ENCODE assay signal across 20 cellular contexts in genomic region chr7:1232103-1232466, GRCh38. TPM values are rescaled to one million over a fixed set of nuclear protein-coding genes. Genes with fewer than 3 reads are reported as not detected.
DNase-seq lines count a peak whose midpoint lies in the region; ATAC-seq and TF ChIP-seq lines count a peak whose summit lies in the region.
"Had no signal": no experiment of that assay in that cellular context is flagged by ENCODE, and none has a peak within 500 bp of the region (broad histone marks: within the 10 kb centered on the region; RNA-seq: fewer than 3 reads in every experiment).

No MANE protein-coding gene starts in this region.

- peaks cover 11% of the 10 kb centered on the region for H3K4me1 Mint-ChIP-seq in activated CD4-positive, alpha-beta T cell treated with anti-CD3 and anti-CD28 coated beads, Interleukin-2, amount 10 ng/mL, durations not matched to agents 7 days and 5 days

- H4K20me1 ChIP-seq in osteoblast (ENCODE audit: insufficient read depth, low read length) = no peaks in the 10 kb centered on the region

- H3K4me2 ChIP-seq in osteoblast (ENCODE audit: insufficient read depth, low read length) = no peak overlapping the region

- no peaks in the 10 kb centered on the region for H3K9me3 Mint-ChIP-seq in activated CD4-positive, alpha-beta T cell treated with anti-CD3 and anti-CD28 coated beads, Interleukin-2, amount 10 ng/mL, durations not matched to agents 7 days and 5 days

- H3K27me3 ChIP-seq in osteoblast (ENCODE audit: insufficient read depth, low read length) = peaks cover 78% of the 10 kb centered on the region
- H3K27me3 ChIP-seq in foreskin keratinocyte = peaks cover 93% of the 10 kb centered on the region

- TF ChIP-seq CTCF in NB4 (IDR thresholded peaks at IDR 0.05; ENCODE audit: low read depth, low read length) (no peak), osteoblast (IDR thresholded peaks at IDR 0.05; ENCODE audit: extremely low read depth, low read depth, low read length) (no peak), foreskin keratinocyte (conservative IDR thresholded peaks at IDR 0.05) (no peak)

- peak overlapping the region; percentile 24 for H3K4me3 Mint-ChIP-seq in activated CD4-positive, alpha-beta T cell treated with anti-CD3 and anti-CD28 coated beads, Interleukin-2, amount 10 ng/mL, durations not matched to agents 7 days and 5 days

- peaks cover 53% of the 10 kb centered on the region for H3K27me3 Mint-ChIP-seq in activated CD4-positive, alpha-beta T cell treated with anti-CD3 and anti-CD28 coated beads, Interleukin-2, amount 10 ng/mL, durations not matched to agents 7 days and 5 days

- H2AFZ ChIP-seq in osteoblast (ENCODE audit: low read length) = no peak overlapping the region

- peaks cover 3% of the 10 kb centered on the region for H3K36me3 Mint-ChIP-seq in activated CD4-positive, alpha-beta T cell treated with anti-CD3 and anti-CD28 coated beads, Interleukin-2, amount 10 ng/mL, durations not matched to agents 7 days and 5 days (ENCODE audit: low read depth)

- H3K9me3 ChIP-seq in osteoblast (ENCODE audit: low read depth, low read length) = no peaks in the 10 kb centered on the region
- H3K9me3 ChIP-seq: ascending aorta, colonic mucosa, lower lobe of right lung had no signal

- POLR2A ChIA-PET in activated CD4-positive, alpha-beta T cell treated with anti-CD3 and anti-CD28 coated beads, Interleukin-2, amount 10 ng/mL, durations not matched to agents 7 days and 5 days (lab: Charles Lee) = no interaction called here

- H3K4me1 ChIP-seq in osteoblast (ENCODE audit: insufficient read depth, low read length) = no peaks in the 10 kb centered on the region
- no peaks in the 10 kb centered on the region for H3K4me1 ChIP-seq in foreskin keratinocyte
- H3K4me1 ChIP-seq: colonic mucosa had no signal

- H3K79me2 ChIP-seq in osteoblast (ENCODE audit: insufficient read depth, low read length) = no peaks in the 10 kb centered on the region

- no peak for DNase-seq in activated CD4-positive, alpha-beta T cell treated with anti-CD3 and anti-CD28 coated beads, Interleukin-2, amount 10 ng/mL, durations not matched to agents 7 days and 5 days
- no peak for DNase-seq in activated CD4-positive, alpha-beta T cell treated with anti-CD3 and anti-CD28 coated beads, Interleukin-2, amount 50 U/mL, for 48 hours
- no peak for DNase-seq in NB4 (ENCODE audit: low read depth)
- DNase-seq in cerebellum (ENCODE audit: low spot score) = peak; percentile 58
- peak; percentile 91 for DNase-seq in osteoblast (ENCODE audit: insufficient read length, low spot score, missing footprints)
- no peak for DNase-seq in DMS114 treated with DMSO at 0.1 percent for 48 hours (lab: John Stamatoyannopoulos, UW; ENCODE audit: unreplicated experiment)
- DNase-seq in foreskin keratinocyte = no peak
- DNase-seq: activated CD4-positive, alpha-beta T cell treated with anti-CD3 and anti-CD28 coated beads for 1 hour; colonic mucosa; erythroblast; Kasumi-1; lower lobe of right lung; NCI-H1436; NCI-H2227 treated with DMSO at 0.1 percent for 48 hours; right cardiac atrium had no signal

- peak overlapping the region; percentile 57 for H3K4me3 ChIP-seq in NB4 (ENCODE audit: low read depth, low read length)
- H3K4me3 ChIP-seq in osteoblast (ENCODE audit: insufficient read depth, low read length) = no peak overlapping the region
- H3K4me3 ChIP-seq: ascending aorta, colonic mucosa, lower lobe of right lung had no signal

- CTCF ChIA-PET in activated CD4-positive, alpha-beta T cell treated with anti-CD3 and anti-CD28 coated beads, Interleukin-2, amount 10 ng/mL, durations not matched to agents 7 days and 5 days (lab: Charles Lee) = interaction anchor here (1.9 kb wide), 1 partner anchor 16 kb away, joined by 4 read pairs; no protein-coding TSS in a partner anchor

- no peak for TF ChIP-seq POLR2A in NB4 (IDR thresholded peaks at IDR 0.05; ENCODE audit: extremely low read depth, insufficient read length)

- H3K36me3 ChIP-seq in osteoblast (ENCODE audit: insufficient read depth, low read length) = no peaks in the 10 kb centered on the region
- H3K36me3 ChIP-seq: ascending aorta, colonic mucosa, lower lobe of right lung had no signal

- ATAC-seq in HG03342 (IDR thresholded peaks at IDR 0.05; ENCODE audit: unreplicated experiment) (no peak), foreskin keratinocyte (no peak)

- H3K27ac ChIP-seq in osteoblast (ENCODE audit: low read depth, low read length) = no peak overlapping the region
- no peak overlapping the region for H3K27ac ChIP-seq in foreskin keratinocyte
- H3K27ac ChIP-seq: ascending aorta, colonic mucosa, lower lobe of right lung had no signal

- H3K27ac Mint-ChIP-seq in activated CD4-positive, alpha-beta T cell treated with anti-CD3 and anti-CD28 coated beads, Interleukin-2, amount 10 ng/mL, durations not matched to agents 7 days and 5 days = peak overlapping the region; percentile 68
- H3K27ac Mint-ChIP-seq: H9 had no signal

RNA-seq across cellular contexts. Expression of gene UNCX, which starts 0.6 kb away (rescaled TPM):
- not detected for total RNA-seq in activated CD4-positive, alpha-beta T cell treated with anti-CD3 and anti-CD28 coated beads, Interleukin-2, amount 10 ng/mL, durations not matched to agents 7 days and 5 days
- total RNA-seq in cerebellum (15.5 TPM), osteoblast (not detected in 2 replicates), foreskin keratinocyte (not detected in 2 replicates)
- polyA plus RNA-seq in foreskin keratinocyte = not detected in 2 replicates
- total RNA-seq: ascending aorta, colonic mucosa, H9, lower lobe of right lung, right cardiac atrium, subcutaneous adipose tissue had no signal
- polyA plus RNA-seq: AG04450, right cardiac atrium had no signal

Comparison
In these comparisons a context has a peak if more than half of its experiments do, and no peak if none do; other contexts are left out.
1. DNase-seq: peak in cerebellum (single experiment) and osteoblast (single experiment); none in activated CD4-positive, alpha-beta T cell treated with anti-CD3 and anti-CD28 coated beads, Interleukin-2, amount 10 ng/mL, durations not matched to agents 7 days and 5 days (single experiment), activated CD4-positive, alpha-beta T cell treated with anti-CD3 and anti-CD28 coated beads, Interleukin-2, amount 50 U/mL, for 48 hours (0 of 2), NB4 (single experiment), DMS114 treated with DMSO at 0.1 percent for 48 hours (single experiment) and foreskin keratinocyte (0 of 2).
2. RNA of gene UNCX, which starts 0.6 kb away (total RNA-seq): 15.5 TPM in cerebellum (single experiment); not detected in activated CD4-positive, alpha-beta T cell treated with anti-CD3 and anti-CD28 coated beads, Interleukin-2, amount 10 ng/mL, durations not matched to agents 7 days and 5 days, not detected in osteoblast and not detected in foreskin keratinocyte; every median in the first group is over 10 times any median in the second.